Comparison of ENCODE assay signal across 11 cellular contexts in genomic region chr10:90051474-90051873, GRCh38.
A peak's percentile ranks its signal among the peaks of the same experiment; 100 is the strongest.
DNase-seq lines count a peak whose midpoint lies in the region; ATAC-seq, FAIRE-seq and TF ChIP-seq lines count a peak whose summit lies in the region.
"Had no signal": no experiment of that assay in that cellular context is flagged by ENCODE, and none has a peak within 500 bp of the region (broad histone marks: within the 10 kb centered on the region; RNA-seq: fewer than 3 reads in every experiment).

No MANE protein-coding gene starts in this region.

- H3K4me3 ChIP-seq in right atrium auricular region = no peak overlapping the region
- H3K4me3 ChIP-seq: suprapubic skin had no signal

- peaks cover 0 to 7% of the 10 kb centered on the region in 2 donors for H3K9me3 ChIP-seq in right atrium auricular region
- H3K9me3 ChIP-seq: suprapubic skin had no signal

- CTCF ChIA-PET in HEK293T (lab: Yijun Ruan, JAX) = interaction anchor here (0.6 kb wide), 1 partner anchor 40 kb away, joined by 3 read pairs; no protein-coding TSS in a partner anchor

- peak; percentile 88 for FAIRE-seq in urothelium cell line (lab: Jason Lieb, UNC)
- FAIRE-seq: G401.6 had no signal

- intact Hi-C loops in Right ventricle myocardium superior (cut with DNase I) = no loop called here

- peak overlapping the region; percentile 28 to 64 for H3K27ac ChIP-seq in right atrium auricular region
- H3K27ac ChIP-seq: suprapubic skin had no signal

- POLR2A ChIA-PET in HEK293T (lab: Yijun Ruan, JAX) = no interaction called here

- TF ChIP-seq CTCF in right atrium auricular region (IDR thresholded peaks at IDR 0.05) = no peak

- no peak for DNase-seq in right atrium auricular region (ENCODE audit: low spot score)
- no peak for DNase-seq in Right ventricle myocardium superior
- DNase-seq in RPMI8226 = peak; percentile 18
- DNase-seq in urothelium cell line (ENCODE audit: low spot score) = peak; percentile 20
- DNase-seq in HEK293T (ENCODE audit: extremely low spot score) = no peak
- no peak for DNase-seq in NCI-H1417 treated with DMSO at 0.1 percent for 48 hours (lab: John Stamatoyannopoulos, UW)
- DNase-seq: NCI-H2171 treated with DMSO at 0.1 percent for 48 hours had no signal

- no peaks in the 10 kb centered on the region for H3K36me3 ChIP-seq in right atrium auricular region
- H3K36me3 ChIP-seq: suprapubic skin had no signal

- H3K27me3 ChIP-seq in right atrium auricular region = no peaks in the 10 kb centered on the region
- H3K27me3 ChIP-seq: suprapubic skin had no signal

- H3K4me1 ChIP-seq in right atrium auricular region = peaks cover 0 to 8% of the 10 kb centered on the region in 2 donors

- ATAC-seq in Right ventricle myocardium superior (ENCODE audit: poor library complexity) (no peak), HG02798 (IDR thresholded peaks at IDR 0.05; ENCODE audit: poor library complexity, unreplicated experiment) (peak; percentile 44), GM19467 (IDR thresholded peaks at IDR 0.05; ENCODE audit: unreplicated experiment) (no peak)

TF ChIP-seq in HEK293T, 16 proteins besides CTCF, POLR2A, EP300 and RAD21:
- TF ChIP-seq ARNT (IDR thresholded peaks at IDR 0.05) (no peak), BHLHE40 (IDR thresholded peaks at IDR 0.05; ENCODE audit: borderline replicate concordance) (no peak), ELF4 (IDR thresholded peaks at IDR 0.05) (no peak), TARDBP (IDR thresholded peaks at IDR 0.05) (no peak), ZNF384 (IDR thresholded peaks at IDR 0.05) (no peak), CTBP1 (IDR thresholded peaks at IDR 0.05; ENCODE audit: borderline replicate concordance) (no peak), FOXM1 (IDR thresholded peaks at IDR 0.05; ENCODE audit: borderline replicate concordance) (no peak), SP1 (IDR thresholded peaks at IDR 0.05) (no peak), PKNOX1 (IDR thresholded peaks at IDR 0.05) (no peak), FOXA1 (IDR thresholded peaks at IDR 0.05) (no peak), LEF1 (IDR thresholded peaks at IDR 0.05; ENCODE audit: borderline replicate concordance) (no peak), HDGF (IDR thresholded peaks at IDR 0.05; ENCODE audit: borderline replicate concordance) (no peak), L3MBTL2 (conservative IDR thresholded peaks at IDR 0.05) (no peak), FOXK2 (IDR thresholded peaks at IDR 0.05) (no peak)

Comparison
In these comparisons a context has a peak if more than half of its experiments do, and no peak if none do; other contexts are left out.
1. DNase-seq: peak in RPMI8226 (single experiment) and urothelium cell line (single experiment); none in right atrium auricular region (single experiment), Right ventricle myocardium superior (single experiment), HEK293T (single experiment) and NCI-H1417 treated with DMSO at 0.1 percent for 48 hours (single experiment).